In the genomic region with DNA sequence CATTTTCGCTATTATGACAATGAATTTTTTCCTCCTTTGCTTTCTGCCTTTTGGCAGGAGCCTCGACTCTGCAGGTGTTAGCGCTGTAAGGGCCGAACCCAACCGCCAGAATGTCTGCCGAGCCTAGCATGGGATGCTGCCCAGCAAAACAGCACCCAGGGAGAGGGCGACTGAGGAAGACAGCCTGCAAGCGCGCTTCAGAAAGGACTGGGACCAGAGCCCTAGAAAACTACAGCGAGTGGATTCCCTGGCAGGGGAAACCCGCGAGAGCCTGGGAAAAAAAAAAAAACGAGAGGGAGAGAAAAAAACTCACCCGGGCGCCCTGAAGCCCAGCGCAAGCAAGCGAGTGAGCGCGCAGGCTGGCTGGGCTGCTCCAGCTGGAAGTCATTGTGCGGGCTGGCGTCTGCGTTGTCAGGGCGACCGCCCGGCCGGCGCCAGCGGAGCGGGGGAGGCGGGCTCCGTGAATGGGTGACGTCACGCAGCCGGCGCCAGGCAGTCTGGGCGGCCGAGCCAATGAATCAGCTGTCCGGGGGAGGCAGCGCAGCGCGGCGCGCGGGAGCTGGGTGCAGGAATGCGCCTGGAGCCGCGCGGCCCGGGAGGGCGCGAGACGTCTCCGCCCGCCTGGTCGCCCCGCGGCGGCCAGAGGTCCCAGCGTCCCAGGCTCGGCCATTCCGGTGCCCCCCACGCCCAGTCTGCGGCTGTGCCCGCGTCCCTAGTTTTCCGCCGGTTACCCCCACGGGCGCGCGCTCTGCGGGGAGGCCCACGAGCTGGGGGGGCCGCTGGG, we compare ENCODE assay signal across 8 cellular contexts. TPM values are rescaled to one million over a fixed set of nuclear protein-coding genes. Genes with fewer than 3 reads are reported as not detected.
A peak's percentile ranks its signal among the peaks of the same experiment; 100 is the strongest.
DNase-seq lines count a peak whose midpoint lies in the region; ATAC-seq and TF ChIP-seq lines count a peak whose summit lies in the region.

No MANE protein-coding gene starts in this region.

- DNase-seq in DMS53 (lab: John Stamatoyannopoulos, UW) (peak; percentile 99), Right ventricle myocardium inferior (ENCODE audit: missing footprints) (peak; percentile 96), nucleus accumbens (lab: John Stamatoyannopoulos, UW) (peak; percentile 36 to 97 (median 90)), tibial nerve (ENCODE audit: low spot score in 2 of 2) (peak; percentile 88 to 89)
- DNase-seq in activated naive CD8-positive, alpha-beta T cell treated with anti-CD3 and anti-CD28 coated beads, Interleukin-2, amount 50 U/mL, for 24 hours: peak; percentile 74

- H3K9me3 ChIP-seq in tibial nerve: no peaks in the 10 kb centered on the region

- H3K27me3 Mint-ChIP-seq in IgD-negative memory B cell: peaks cover 25% of the 10 kb centered on the region
- peaks cover 35% of the 10 kb centered on the region for H3K27me3 Mint-ChIP-seq in activated naive CD8-positive, alpha-beta T cell treated with anti-CD3 and anti-CD28 coated beads, Interleukin-2, amount 50 U/mL, for 24 hours

- no peaks in the 10 kb centered on the region for H3K36me3 Mint-ChIP-seq in IgD-negative memory B cell
- no peaks in the 10 kb centered on the region for H3K36me3 Mint-ChIP-seq in activated naive CD8-positive, alpha-beta T cell treated with anti-CD3 and anti-CD28 coated beads, Interleukin-2, amount 50 U/mL, for 24 hours (ENCODE audit: low read depth)

- peak overlapping the region; percentile 87 to 99 (median 94) for H3K27ac ChIP-seq in tibial nerve

- no peaks in the 10 kb centered on the region for H3K27me3 ChIP-seq in tibial nerve

- peak overlapping the region; percentile 4 to 93 (median 70) for H3K4me3 Mint-ChIP-seq in IgD-negative memory B cell
- peak overlapping the region; percentile 52 for H3K4me3 Mint-ChIP-seq in activated naive CD8-positive, alpha-beta T cell treated with anti-CD3 and anti-CD28 coated beads, Interleukin-2, amount 50 U/mL, for 24 hours

- TF ChIP-seq EP300 in tibial nerve (IDR thresholded peaks at IDR 0.05): peak; percentile 86 to 97

- WGBS in tibial nerve, 2 donors: 1% methylated on average over 34 to 63 of the region's 74 CpGs

- H3K27ac Mint-ChIP-seq in IgD-negative memory B cell: no peak overlapping the region
- H3K27ac Mint-ChIP-seq in activated naive CD8-positive, alpha-beta T cell treated with anti-CD3 and anti-CD28 coated beads, Interleukin-2, amount 50 U/mL, for 24 hours: no peak overlapping the region

- peaks cover 0 to 4% (median 0%) of the 10 kb centered on the region in 3 donors for H3K9me3 Mint-ChIP-seq in IgD-negative memory B cell
- H3K9me3 Mint-ChIP-seq in activated naive CD8-positive, alpha-beta T cell treated with anti-CD3 and anti-CD28 coated beads, Interleukin-2, amount 50 U/mL, for 24 hours: peaks cover 4% of the 10 kb centered on the region

- TF ChIP-seq POLR2A in tibial nerve (IDR thresholded peaks at IDR 0.05): peak; percentile 80 to 86

- ATAC-seq in GM21723 (IDR thresholded peaks at IDR 0.05; ENCODE audit: unreplicated experiment) (peak; percentile 97), Right ventricle myocardium inferior (peak; percentile 99)
- ATAC-seq in activated naive CD8-positive, alpha-beta T cell treated with anti-CD3 and anti-CD28 coated beads, Interleukin-2, amount 50 U/mL, for 24 hours: peak; percentile 95

- peak overlapping the region; percentile 46 to 68 (median 53) for H3K4me3 ChIP-seq in tibial nerve

- peak in 2 of 5 experiments; percentile 15 to 22 for TF ChIP-seq CTCF in tibial nerve (IDR thresholded peaks at IDR 0.05)

- no peaks in the 10 kb centered on the region for H3K36me3 ChIP-seq in tibial nerve

- intact Hi-C loops in Right ventricle myocardium inferior (cut with DNase I): loop anchor here (2.0 to 10.0 kb wide), 2 partner anchors 32 to 410 kb away; a partner anchor contains a TSS

- H3K4me1 ChIP-seq in tibial nerve: peaks cover 0 to 20% (median 0%) of the 10 kb centered on the region in 4 donors

- H3K4me1 Mint-ChIP-seq in IgD-negative memory B cell: peaks cover 0 to 10% (median 2%) of the 10 kb centered on the region in 3 donors
- H3K4me1 Mint-ChIP-seq in activated naive CD8-positive, alpha-beta T cell treated with anti-CD3 and anti-CD28 coated beads, Interleukin-2, amount 50 U/mL, for 24 hours: peaks cover 9% of the 10 kb centered on the region

TF ChIP-seq in PFSK-1, 5 proteins besides CTCF, POLR2A, EP300 and RAD21:
- TF ChIP-seq SIN3A (IDR thresholded peaks at IDR 0.05; ENCODE audit: borderline replicate concordance, insufficient read depth, low read length): peak; percentile 99
- peak; percentile 51; the same call in 1 of the 2 replicates for TF ChIP-seq POLR2AphosphoS5 (IDR thresholded peaks at IDR 0.05; ENCODE audit: low read depth, low read length)
- peak; percentile 34; the same call in 1 of the 2 replicates for TF ChIP-seq TAF1 (IDR thresholded peaks at IDR 0.05; ENCODE audit: borderline replicate concordance, insufficient read depth, low read length)
- TF ChIP-seq, protein P1, sequence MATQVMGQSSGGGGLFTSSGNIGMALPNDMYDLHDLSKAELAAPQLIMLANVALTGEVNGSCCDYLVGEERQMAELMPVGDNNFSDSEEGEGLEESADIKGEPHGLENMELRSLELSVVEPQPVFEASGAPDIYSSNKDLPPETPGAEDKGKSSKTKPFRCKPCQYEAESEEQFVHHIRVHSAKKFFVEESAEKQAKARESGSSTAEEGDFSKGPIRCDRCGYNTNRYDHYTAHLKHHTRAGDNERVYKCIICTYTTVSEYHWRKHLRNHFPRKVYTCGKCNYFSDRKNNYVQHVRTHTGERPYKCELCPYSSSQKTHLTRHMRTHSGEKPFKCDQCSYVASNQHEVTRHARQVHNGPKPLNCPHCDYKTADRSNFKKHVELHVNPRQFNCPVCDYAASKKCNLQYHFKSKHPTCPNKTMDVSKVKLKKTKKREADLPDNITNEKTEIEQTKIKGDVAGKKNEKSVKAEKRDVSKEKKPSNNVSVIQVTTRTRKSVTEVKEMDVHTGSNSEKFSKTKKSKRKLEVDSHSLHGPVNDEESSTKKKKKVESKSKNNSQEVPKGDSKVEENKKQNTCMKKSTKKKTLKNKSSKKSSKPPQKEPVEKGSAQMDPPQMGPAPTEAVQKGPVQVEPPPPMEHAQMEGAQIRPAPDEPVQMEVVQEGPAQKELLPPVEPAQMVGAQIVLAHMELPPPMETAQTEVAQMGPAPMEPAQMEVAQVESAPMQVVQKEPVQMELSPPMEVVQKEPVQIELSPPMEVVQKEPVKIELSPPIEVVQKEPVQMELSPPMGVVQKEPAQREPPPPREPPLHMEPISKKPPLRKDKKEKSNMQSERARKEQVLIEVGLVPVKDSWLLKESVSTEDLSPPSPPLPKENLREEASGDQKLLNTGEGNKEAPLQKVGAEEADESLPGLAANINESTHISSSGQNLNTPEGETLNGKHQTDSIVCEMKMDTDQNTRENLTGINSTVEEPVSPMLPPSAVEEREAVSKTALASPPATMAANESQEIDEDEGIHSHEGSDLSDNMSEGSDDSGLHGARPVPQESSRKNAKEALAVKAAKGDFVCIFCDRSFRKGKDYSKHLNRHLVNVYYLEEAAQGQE (IDR thresholded peaks at IDR 0.05; ENCODE audit: insufficient read depth in 1 of 2, low read depth in 2 of 2, low read length in 2 of 2): 0 out of 4 replicates have a peak, but pooled peaks of 1 of the 2 experiments have one; percentile 19
- TF ChIP-seq FOXP2 (optimal IDR thresholded peaks at IDR 0.05; ENCODE audit: borderline replicate concordance, extremely low read depth, extremely low read length, insufficient read depth): peak; percentile 94
TF ChIP-seq in PFSK-1: peak in this region for 5.

RNA-seq across cellular contexts. Expression of a gene that starts 32.6 kb away (rescaled TPM):
- polyA plus RNA-seq in IgD-negative memory B cell: not detected
- 0.93 TPM for polyA plus RNA-seq in PFSK-1 (2012; ENCODE audit: insufficient read length, low read depth)
- total RNA-seq in Right ventricle myocardium inferior (1.6 TPM), tibial nerve (10 to 100 TPM; 27.0 to 69.0 (median 33.3) TPM)

Comparison
In these comparisons a context has a peak if more than half of its experiments do, and no peak if none do; other contexts are left out.
1. Peak in every context shown above with its lines: DNase-seq, ATAC-seq, H3K4me3 ChIP-seq and H3K27ac ChIP-seq.
2. RNA of a gene that starts 32.6 kb away (total RNA-seq): 27.0 to 69.0 TPM in tibial nerve; 1.6 TPM in Right ventricle myocardium inferior (single experiment); every median in the first group is over 10 times any median in the second.